ENCODE assay signal across 8 cellular contexts in genomic region chr12:8914716-8915526, GRCh38. TPM values are rescaled to one million over a fixed set of nuclear protein-coding genes. Genes with fewer than 3 reads are reported as not detected.
A peak's percentile ranks its signal among the peaks of the same experiment; 100 is the strongest.
DNase-seq lines count a peak whose midpoint lies in the region; ATAC-seq and TF ChIP-seq lines count a peak whose summit lies in the region.

No MANE protein-coding gene starts in this region.

- peaks cover 9% of the 10 kb centered on the region for H3K36me3 Mint-ChIP-seq in activated B cell treated with CpG ODN at 0.5 μM for 24 hours (ENCODE audit: low read depth)

- no peak overlapping the region for H3K4me3 Mint-ChIP-seq in activated B cell treated with CpG ODN at 0.5 μM for 24 hours

- POLR2A ChIA-PET in activated B cell treated with CpG ODN at 0.5 μM for 24 hours (lab: Charles Lee): interaction anchor here (1.0 to 1.3 kb wide), 2 partner anchors 35 to 218 kb away, joined by 3 to 8 read pairs; partner anchors contain the start of genes M6PR and RIMKLB

- TF ChIP-seq CTCF in GM12864 (IDR thresholded peaks at IDR 0.05; ENCODE audit: low read depth, low read length, missing control alignments): no peak
- TF ChIP-seq CTCF in activated B cell treated with CpG ODN at 0.5 μM for 24 hours (IDR thresholded peaks at IDR 0.05): no peak

- no peak overlapping the region for H3K27ac Mint-ChIP-seq in activated B cell treated with CpG ODN at 0.5 μM for 24 hours

- no peaks in the 10 kb centered on the region for H3K27me3 Mint-ChIP-seq in activated B cell treated with CpG ODN at 0.5 μM for 24 hours

- H3K4me1 Mint-ChIP-seq in activated B cell treated with CpG ODN at 0.5 μM for 24 hours: peaks cover 25% of the 10 kb centered on the region

- no peak for DNase-seq in GM12864 (ENCODE audit: low read depth)
- DNase-seq in NCI-H146 (lab: John Stamatoyannopoulos, UW): peak; percentile 92
- DNase-seq in activated B cell treated with CpG ODN at 0.5 μM for 24 hours: peak; percentile 65
- peak; percentile 72 for DNase-seq in cerebellar cortex (ENCODE audit: low spot score)
- DNase-seq in left kidney (ENCODE audit: low read depth, low spot score): peak; percentile 90
- peak; percentile 62 to 67 for DNase-seq in stimulated activated CD4-positive, alpha-beta T cell treated with anti-CD3 and anti-CD28 coated beads, Interleukin-2, amount 100 ng/mL, for 24 hours
- no peak for DNase-seq in GF-D8 (lab: John Stamatoyannopoulos, UW)

- CTCF ChIA-PET in activated B cell treated with CpG ODN at 0.5 μM for 24 hours (lab: Charles Lee): interaction anchor here (1.0 to 1.6 kb wide), 2 partner anchors 35 to 124 kb away, joined by 3 to 5 read pairs (median 3); partner anchors contain the start of gene M6PR

- ATAC-seq in HG02571 (IDR thresholded peaks at IDR 0.05; ENCODE audit: unreplicated experiment) (peak; percentile 67), activated B cell treated with CpG ODN at 0.5 μM for 24 hours (ENCODE audit: low read depth) (peak; percentile 83)

- intact Hi-C loops in activated B cell treated with CpG ODN at 0.5 μM for 24 hours (cut with micrococcal nuclease): loop anchor here (1.0 to 2.0 kb wide), 2 partner anchors 34 to 672 kb away; partner anchors contain the start of gene M6PR

- H3K4me3 ChIP-seq in GM12864 (ENCODE audit: low read depth, low read length): peak overlapping the region; percentile 53

- no peaks in the 10 kb centered on the region for H3K9me3 Mint-ChIP-seq in activated B cell treated with CpG ODN at 0.5 μM for 24 hours

RNA-seq across cellular contexts. Expression of gene PHC1, which starts 0.6 kb away (rescaled TPM):
- total RNA-seq in activated B cell treated with CpG ODN at 0.5 μM for 24 hours: 45.8 and 46.0 TPM in 2 replicates

RNA-seq across cellular contexts. Expression of gene M6PR, which starts 34.5 kb away (rescaled TPM):
- total RNA-seq in activated B cell treated with CpG ODN at 0.5 μM for 24 hours: 202 and 229 TPM in 2 replicates

Comparison
In these comparisons a context has a peak if more than half of its experiments do, and no peak if none do; other contexts are left out.
1. DNase-seq: peak in NCI-H146 (single experiment), activated B cell treated with CpG ODN at 0.5 μM for 24 hours (single experiment), cerebellar cortex (single experiment), left kidney (single experiment) and stimulated activated CD4-positive, alpha-beta T cell treated with anti-CD3 and anti-CD28 coated beads, Interleukin-2, amount 100 ng/mL, for 24 hours (2 of 2); none in GM12864 (single experiment) and GF-D8 (single experiment).